In genomic region chr7:148727501-148728278, GRCh38 we compare ENCODE assay signal across 1 cellular context.
TF ChIP-seq lines count a peak whose summit lies in the region.

No MANE protein-coding gene starts in this region.

TF ChIP-seq in SK-N-SH, 30 proteins besides CTCF, POLR2A, EP300 and RAD21 (continued from another document):
- TF ChIP-seq ELF1 (IDR thresholded peaks at IDR 0.05) (no peak), PBX3 (IDR thresholded peaks at IDR 0.05) (peak; percentile 2; the same call in 1 of the 2 replicates)
